ENCODE assay signal across 1 cellular context in the genomic region with DNA sequence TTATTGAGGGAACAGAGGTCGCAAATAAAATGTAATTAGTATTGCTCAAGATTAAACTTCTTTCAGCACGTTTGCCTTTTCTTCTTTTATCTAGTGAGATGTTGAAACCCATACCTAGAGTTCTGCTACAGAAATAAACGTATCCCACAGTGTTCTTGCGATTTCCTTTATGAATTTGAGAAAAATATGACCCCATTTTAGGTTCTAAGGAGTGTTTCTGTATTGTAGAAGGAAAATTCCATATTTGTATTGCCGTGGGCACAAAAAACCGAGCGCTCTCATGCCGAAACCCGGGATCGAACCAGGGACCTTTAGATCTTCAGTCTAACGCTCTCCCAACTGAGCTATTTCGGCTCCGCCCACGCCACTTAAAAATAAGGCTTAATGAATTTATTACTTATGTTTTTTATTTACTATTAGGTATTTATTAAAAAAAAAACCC.
TF ChIP-seq lines count a peak whose summit lies in the region.

No MANE protein-coding gene starts in this region.

TF ChIP-seq in K562, 482 proteins besides CTCF, POLR2A, EP300 and RAD21 (continued from another document):
- TF ChIP-seq RFX5 (IDR thresholded peaks at IDR 0.05; ENCODE audit: low read depth, low read length) (peak; percentile 14; the same call in 1 of the 2 replicates), MXI1 (IDR thresholded peaks at IDR 0.05; ENCODE audit: low read depth, low read length) (peak; percentile 29; the same call in 1 of the 2 replicates), ZNF197 (CRISPR knock-in tag; IDR thresholded peaks at IDR 0.05; ENCODE audit: low read depth) (peak; percentile 84), GATAD2B (IDR thresholded peaks at IDR 0.05; ENCODE audit: borderline replicate concordance) (peak; percentile 42; the same call in 1 of the 2 replicates), DDX20 (tag; IDR thresholded peaks at IDR 0.05; ENCODE audit: low read depth) (peak; percentile 66; the same call in 1 of the 2 replicates), ADNP (tag; IDR thresholded peaks at IDR 0.05) (peak; percentile 98), SIN3B (IDR thresholded peaks at IDR 0.05; ENCODE audit: low read depth) (0 out of 2 replicates have a peak, but pooled peaks have one; percentile 15), ELF1 (tag; IDR thresholded peaks at IDR 0.05) (peak; percentile 56; the same call in 1 of the 2 replicates)
- TF ChIP-seq, protein P1, sequence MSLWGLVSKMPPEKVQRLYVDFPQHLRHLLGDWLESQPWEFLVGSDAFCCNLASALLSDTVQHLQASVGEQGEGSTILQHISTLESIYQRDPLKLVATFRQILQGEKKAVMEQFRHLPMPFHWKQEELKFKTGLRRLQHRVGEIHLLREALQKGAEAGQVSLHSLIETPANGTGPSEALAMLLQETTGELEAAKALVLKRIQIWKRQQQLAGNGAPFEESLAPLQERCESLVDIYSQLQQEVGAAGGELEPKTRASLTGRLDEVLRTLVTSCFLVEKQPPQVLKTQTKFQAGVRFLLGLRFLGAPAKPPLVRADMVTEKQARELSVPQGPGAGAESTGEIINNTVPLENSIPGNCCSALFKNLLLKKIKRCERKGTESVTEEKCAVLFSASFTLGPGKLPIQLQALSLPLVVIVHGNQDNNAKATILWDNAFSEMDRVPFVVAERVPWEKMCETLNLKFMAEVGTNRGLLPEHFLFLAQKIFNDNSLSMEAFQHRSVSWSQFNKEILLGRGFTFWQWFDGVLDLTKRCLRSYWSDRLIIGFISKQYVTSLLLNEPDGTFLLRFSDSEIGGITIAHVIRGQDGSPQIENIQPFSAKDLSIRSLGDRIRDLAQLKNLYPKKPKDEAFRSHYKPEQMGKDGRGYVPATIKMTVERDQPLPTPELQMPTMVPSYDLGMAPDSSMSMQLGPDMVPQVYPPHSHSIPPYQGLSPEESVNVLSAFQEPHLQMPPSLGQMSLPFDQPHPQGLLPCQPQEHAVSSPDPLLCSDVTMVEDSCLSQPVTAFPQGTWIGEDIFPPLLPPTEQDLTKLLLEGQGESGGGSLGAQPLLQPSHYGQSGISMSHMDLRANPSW (CRISPR knock-in tag; IDR thresholded peaks at IDR 0.05): no peak
- TF ChIP-seq, protein P2, sequence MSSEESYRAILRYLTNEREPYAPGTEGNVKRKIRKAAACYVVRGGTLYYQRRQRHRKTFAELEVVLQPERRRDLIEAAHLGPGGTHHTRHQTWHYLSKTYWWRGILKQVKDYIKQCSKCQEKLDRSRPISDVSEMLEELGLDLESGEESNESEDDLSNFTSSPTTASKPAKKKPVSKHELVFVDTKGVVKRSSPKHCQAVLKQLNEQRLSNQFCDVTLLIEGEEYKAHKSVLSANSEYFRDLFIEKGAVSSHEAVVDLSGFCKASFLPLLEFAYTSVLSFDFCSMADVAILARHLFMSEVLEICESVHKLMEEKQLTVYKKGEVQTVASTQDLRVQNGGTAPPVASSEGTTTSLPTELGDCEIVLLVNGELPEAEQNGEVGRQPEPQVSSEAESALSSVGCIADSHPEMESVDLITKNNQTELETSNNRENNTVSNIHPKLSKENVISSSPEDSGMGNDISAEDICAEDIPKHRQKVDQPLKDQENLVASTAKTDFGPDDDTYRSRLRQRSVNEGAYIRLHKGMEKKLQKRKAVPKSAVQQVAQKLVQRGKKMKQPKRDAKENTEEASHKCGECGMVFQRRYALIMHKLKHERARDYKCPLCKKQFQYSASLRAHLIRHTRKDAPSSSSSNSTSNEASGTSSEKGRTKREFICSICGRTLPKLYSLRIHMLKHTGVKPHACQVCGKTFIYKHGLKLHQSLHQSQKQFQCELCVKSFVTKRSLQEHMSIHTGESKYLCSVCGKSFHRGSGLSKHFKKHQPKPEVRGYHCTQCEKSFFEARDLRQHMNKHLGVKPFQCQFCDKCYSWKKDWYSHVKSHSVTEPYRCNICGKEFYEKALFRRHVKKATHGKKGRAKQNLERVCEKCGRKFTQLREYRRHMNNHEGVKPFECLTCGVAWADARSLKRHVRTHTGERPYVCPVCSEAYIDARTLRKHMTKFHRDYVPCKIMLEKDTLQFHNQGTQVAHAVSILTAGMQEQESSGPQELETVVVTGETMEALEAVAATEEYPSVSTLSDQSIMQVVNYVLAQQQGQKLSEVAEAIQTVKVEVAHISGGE (CRISPR knock-in tag; IDR thresholded peaks at IDR 0.05): 0 out of 6 replicates have a peak, but pooled peaks of 1 of the 3 experiments have one; percentile 1
